In the genomic region with DNA sequence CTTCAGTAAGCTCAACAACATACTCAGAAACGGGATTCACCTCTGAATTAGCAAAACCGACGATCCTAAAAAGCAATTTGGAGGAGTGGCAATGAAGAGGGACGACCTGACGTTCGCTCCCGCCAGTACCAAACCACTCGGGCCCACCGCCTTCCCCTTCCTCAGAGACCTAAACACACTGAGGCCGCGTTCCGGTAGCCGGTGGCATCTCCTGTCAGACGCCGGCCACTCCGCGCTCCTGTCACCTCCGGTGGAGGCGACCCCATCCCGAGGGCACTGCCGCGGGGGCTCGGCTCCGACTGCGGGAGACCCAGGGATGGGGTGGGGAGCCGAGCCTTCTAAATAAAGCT, we compare ENCODE assay signal across 8 cellular contexts. TPM values are rescaled to one million over a fixed set of nuclear protein-coding genes. Genes with fewer than 3 reads are reported as not detected.
DNase-seq lines count a peak whose midpoint lies in the region; ATAC-seq and TF ChIP-seq lines count a peak whose summit lies in the region.

No MANE protein-coding gene starts in this region.

- peaks cover 13% of the 10 kb centered on the region for H4K20me1 ChIP-seq in osteoblast (ENCODE audit: insufficient read depth, low read length)

- peaks cover 25% of the 10 kb centered on the region for H3K4me1 ChIP-seq in osteoblast (ENCODE audit: insufficient read depth, low read length)

- peak overlapping the region; percentile 94 for H3K4me2 ChIP-seq in osteoblast (ENCODE audit: insufficient read depth, low read length)

- peak overlapping the region; percentile 91 for H2AFZ ChIP-seq in osteoblast (ENCODE audit: low read length)

- DNase-seq in AG09309 (ENCODE audit: low read depth) (no peak), HPDE6-E6E7 (ENCODE audit: extremely low spot score) (peak; percentile 20), activated T-cell treated with anti-CD3 and anti-CD28 coated beads for 4 hours (peak; percentile 5), foreskin fibroblast (peak in 1 of 2 donors; percentile 16), osteoblast (ENCODE audit: insufficient read length, low spot score, missing footprints) (peak; percentile 80), foreskin melanocyte (no peak), NCI-H1092 (lab: John Stamatoyannopoulos, UW) (no peak)

- peaks cover 68% of the 10 kb centered on the region for H3K79me2 ChIP-seq in osteoblast (ENCODE audit: insufficient read depth, low read length)

- H3K27ac ChIP-seq in osteoblast (ENCODE audit: low read depth, low read length): peak overlapping the region; percentile 93

- TF ChIP-seq CTCF in AG09309 (IDR thresholded peaks at IDR 0.05; ENCODE audit: control insufficient read depth, insufficient read depth, low read depth, low read length, missing control alignments): no peak
- TF ChIP-seq CTCF in foreskin fibroblast (IDR thresholded peaks at IDR 0.05; ENCODE audit: low read depth, low read length): no peak
- no peak for TF ChIP-seq CTCF in osteoblast (IDR thresholded peaks at IDR 0.05; ENCODE audit: extremely low read depth, low read depth, low read length)

- peak; percentile 27 for ATAC-seq in GM19397 (IDR thresholded peaks at IDR 0.05; ENCODE audit: unreplicated experiment)

- H3K27me3 ChIP-seq in osteoblast (ENCODE audit: insufficient read depth, low read length): no peaks in the 10 kb centered on the region

- peak overlapping the region; percentile 95 for H3K4me3 ChIP-seq in AG09309 (ENCODE audit: control insufficient read depth, low read depth, low read length)
- H3K4me3 ChIP-seq in foreskin fibroblast (ENCODE audit: low read depth in 1 of 2, low read length in 2 of 2): peak overlapping the region; percentile 97 to 100
- peak overlapping the region; percentile 99 for H3K4me3 ChIP-seq in osteoblast (ENCODE audit: insufficient read depth, low read length)

- no peaks in the 10 kb centered on the region for H3K36me3 ChIP-seq in osteoblast (ENCODE audit: insufficient read depth, low read length)

- H3K9me3 ChIP-seq in osteoblast (ENCODE audit: low read depth, low read length): no peaks in the 10 kb centered on the region

RNA-seq across cellular contexts. Expression of gene PPP6C, which starts 0.6 kb away (rescaled TPM):
- 36.5 and 40.9 TPM in 2 replicates for total RNA-seq in osteoblast

RNA-seq across cellular contexts. Expression of gene RABEPK, which starts 11.4 kb away (rescaled TPM):
- total RNA-seq in osteoblast: 28.6 and 30.6 TPM in 2 replicates

RNA-seq across cellular contexts. Expression of gene SCAI, which starts 45.7 kb away (rescaled TPM):
- 11.2 and 15.0 TPM in 2 replicates for total RNA-seq in osteoblast

RNA-seq across cellular contexts. Expression of gene HSPA5, which starts 52.2 kb away (rescaled TPM):
- 101 and 121 TPM in 2 replicates for total RNA-seq in osteoblast

Comparison
In these comparisons a context has a peak if more than half of its experiments do, and no peak if none do; other contexts are left out.
1. DNase-seq: peak in HPDE6-E6E7 (single experiment), activated T-cell treated with anti-CD3 and anti-CD28 coated beads for 4 hours (single experiment) and osteoblast (single experiment); none in AG09309 (single experiment), foreskin melanocyte (single experiment) and NCI-H1092 (single experiment).
2. Peak in every context shown above with its lines, with median percentiles within 50 percentile points of each other: H3K4me3 ChIP-seq.